2 cellular contexts compared by ENCODE assay signal in genomic region chrX:40094900-40095587, GRCh38.
TF ChIP-seq lines count a peak whose summit lies in the region.

No MANE protein-coding gene starts in this region.

TF ChIP-seq in SK-N-SH, 30 proteins besides CTCF, POLR2A, EP300 and RAD21 (continued from another document):
- no peak for TF ChIP-seq TCF12 (IDR thresholded peaks at IDR 0.05)
- TF ChIP-seq MXI1 (IDR thresholded peaks at IDR 0.05; ENCODE audit: low read depth, low read length), result no peak
- TF ChIP-seq, protein P1, sequence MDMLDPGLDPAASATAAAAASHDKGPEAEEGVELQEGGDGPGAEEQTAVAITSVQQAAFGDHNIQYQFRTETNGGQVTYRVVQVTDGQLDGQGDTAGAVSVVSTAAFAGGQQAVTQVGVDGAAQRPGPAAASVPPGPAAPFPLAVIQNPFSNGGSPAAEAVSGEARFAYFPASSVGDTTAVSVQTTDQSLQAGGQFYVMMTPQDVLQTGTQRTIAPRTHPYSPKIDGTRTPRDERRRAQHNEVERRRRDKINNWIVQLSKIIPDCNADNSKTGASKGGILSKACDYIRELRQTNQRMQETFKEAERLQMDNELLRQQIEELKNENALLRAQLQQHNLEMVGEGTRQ (IDR thresholded peaks at IDR 0.05; ENCODE audit: borderline replicate concordance, low read depth, low read length), result no peak
- TF ChIP-seq JUND (IDR thresholded peaks at IDR 0.05), result no peak
- no peak for TF ChIP-seq GATA2 (CRISPR knock-in tag; IDR thresholded peaks at IDR 0.05)
- no peak for TF ChIP-seq FOXJ3 (CRISPR knock-in tag; IDR thresholded peaks at IDR 0.05)
- no peak for TF ChIP-seq FOSL2 (IDR thresholded peaks at IDR 0.05; ENCODE audit: borderline replicate concordance, low read depth)
- no peak for TF ChIP-seq TEAD4 (IDR thresholded peaks at IDR 0.05; ENCODE audit: borderline replicate concordance, insufficient read depth)
- no peak for TF ChIP-seq REST (IDR thresholded peaks at IDR 0.05; ENCODE audit: low read depth, low read length)
- no peak for TF ChIP-seq ELF1 (IDR thresholded peaks at IDR 0.05)
- no peak for TF ChIP-seq EZH2phosphoT487 (IDR thresholded peaks at IDR 0.05; ENCODE audit: borderline replicate concordance, low read depth)
- TF ChIP-seq FOXM1 (IDR thresholded peaks at IDR 0.05; ENCODE audit: low read depth), result no peak
- TF ChIP-seq CHD2 (IDR thresholded peaks at IDR 0.05; ENCODE audit: low read length, partially characterized antibody), result no peak

TF ChIP-seq in SK-N-SH treated with all-trans-retinoic acid at 6 μM for 48 hours, 23 proteins besides CTCF, POLR2A, EP300 and RAD21 (continued from another document):
- TF ChIP-seq, protein P2, sequence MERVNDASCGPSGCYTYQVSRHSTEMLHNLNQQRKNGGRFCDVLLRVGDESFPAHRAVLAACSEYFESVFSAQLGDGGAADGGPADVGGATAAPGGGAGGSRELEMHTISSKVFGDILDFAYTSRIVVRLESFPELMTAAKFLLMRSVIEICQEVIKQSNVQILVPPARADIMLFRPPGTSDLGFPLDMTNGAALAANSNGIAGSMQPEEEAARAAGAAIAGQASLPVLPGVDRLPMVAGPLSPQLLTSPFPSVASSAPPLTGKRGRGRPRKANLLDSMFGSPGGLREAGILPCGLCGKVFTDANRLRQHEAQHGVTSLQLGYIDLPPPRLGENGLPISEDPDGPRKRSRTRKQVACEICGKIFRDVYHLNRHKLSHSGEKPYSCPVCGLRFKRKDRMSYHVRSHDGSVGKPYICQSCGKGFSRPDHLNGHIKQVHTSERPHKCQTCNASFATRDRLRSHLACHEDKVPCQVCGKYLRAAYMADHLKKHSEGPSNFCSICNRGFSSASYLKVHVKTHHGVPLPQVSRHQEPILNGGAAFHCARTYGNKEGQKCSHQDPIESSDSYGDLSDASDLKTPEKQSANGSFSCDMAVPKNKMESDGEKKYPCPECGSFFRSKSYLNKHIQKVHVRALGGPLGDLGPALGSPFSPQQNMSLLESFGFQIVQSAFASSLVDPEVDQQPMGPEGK (CRISPR knock-in tag; IDR thresholded peaks at IDR 0.05; ENCODE audit: borderline replicate concordance), result no peak
- TF ChIP-seq, protein P3, sequence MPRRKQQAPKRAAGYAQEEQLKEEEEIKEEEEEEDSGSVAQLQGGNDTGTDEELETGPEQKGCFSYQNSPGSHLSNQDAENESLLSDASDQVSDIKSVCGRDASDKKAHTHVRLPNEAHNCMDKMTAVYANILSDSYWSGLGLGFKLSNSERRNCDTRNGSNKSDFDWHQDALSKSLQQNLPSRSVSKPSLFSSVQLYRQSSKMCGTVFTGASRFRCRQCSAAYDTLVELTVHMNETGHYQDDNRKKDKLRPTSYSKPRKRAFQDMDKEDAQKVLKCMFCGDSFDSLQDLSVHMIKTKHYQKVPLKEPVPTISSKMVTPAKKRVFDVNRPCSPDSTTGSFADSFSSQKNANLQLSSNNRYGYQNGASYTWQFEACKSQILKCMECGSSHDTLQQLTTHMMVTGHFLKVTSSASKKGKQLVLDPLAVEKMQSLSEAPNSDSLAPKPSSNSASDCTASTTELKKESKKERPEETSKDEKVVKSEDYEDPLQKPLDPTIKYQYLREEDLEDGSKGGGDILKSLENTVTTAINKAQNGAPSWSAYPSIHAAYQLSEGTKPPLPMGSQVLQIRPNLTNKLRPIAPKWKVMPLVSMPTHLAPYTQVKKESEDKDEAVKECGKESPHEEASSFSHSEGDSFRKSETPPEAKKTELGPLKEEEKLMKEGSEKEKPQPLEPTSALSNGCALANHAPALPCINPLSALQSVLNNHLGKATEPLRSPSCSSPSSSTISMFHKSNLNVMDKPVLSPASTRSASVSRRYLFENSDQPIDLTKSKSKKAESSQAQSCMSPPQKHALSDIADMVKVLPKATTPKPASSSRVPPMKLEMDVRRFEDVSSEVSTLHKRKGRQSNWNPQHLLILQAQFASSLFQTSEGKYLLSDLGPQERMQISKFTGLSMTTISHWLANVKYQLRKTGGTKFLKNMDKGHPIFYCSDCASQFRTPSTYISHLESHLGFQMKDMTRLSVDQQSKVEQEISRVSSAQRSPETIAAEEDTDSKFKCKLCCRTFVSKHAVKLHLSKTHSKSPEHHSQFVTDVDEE (CRISPR knock-in tag; IDR thresholded peaks at IDR 0.05), result no peak
- no peak for TF ChIP-seq TOX (CRISPR knock-in tag; IDR thresholded peaks at IDR 0.05; ENCODE audit: borderline replicate concordance)
- no peak for TF ChIP-seq PPARA (CRISPR knock-in tag; IDR thresholded peaks at IDR 0.05; ENCODE audit: borderline replicate concordance)
- no peak for TF ChIP-seq RARB (CRISPR knock-in tag; IDR thresholded peaks at IDR 0.05)
TF ChIP-seq in SK-N-SH treated with all-trans-retinoic acid at 6 μM for 48 hours: peak in this region for 0.
